18 cellular contexts compared by ENCODE assay signal in the genomic region with DNA sequence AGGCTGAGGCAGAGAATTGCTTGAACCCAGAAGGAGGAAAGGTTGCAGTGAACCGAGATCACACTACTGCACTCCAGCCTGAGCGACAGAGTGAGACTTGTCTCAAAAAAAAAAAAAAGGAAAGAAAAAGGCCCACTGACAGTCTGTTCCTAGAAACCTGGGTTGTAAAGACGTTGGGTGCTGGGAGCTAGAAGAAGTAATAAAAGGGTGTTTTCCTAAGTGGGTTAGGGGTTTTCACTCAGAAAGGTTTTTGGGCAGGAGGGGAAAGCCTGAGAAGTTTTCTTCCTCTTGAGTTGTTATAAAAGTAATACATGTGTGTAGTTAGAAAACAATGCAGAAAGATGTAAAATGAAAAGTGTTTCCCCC. TPM values are rescaled to one million over a fixed set of nuclear protein-coding genes. Genes with fewer than 3 reads are reported as not detected.
A peak's percentile ranks its signal among the peaks of the same experiment; 100 is the strongest.
DNase-seq lines count a peak whose midpoint lies in the region; FAIRE-seq and TF ChIP-seq lines count a peak whose summit lies in the region.
"Had no signal": no experiment of that assay in that cellular context is flagged by ENCODE, and none has a peak within 500 bp of the region (broad histone marks: within the 10 kb centered on the region; RNA-seq: fewer than 3 reads in every experiment).

No MANE protein-coding gene starts in this region.

- no peaks in the 10 kb centered on the region for H3K27me3 ChIP-seq in H9 (ENCODE audit: insufficient read depth, low read length)
- H3K27me3 ChIP-seq: gastroesophageal sphincter, ovary had no signal

- FAIRE-seq in GM12892 (lab: Jason Lieb, UNC), result no peak

- H3K18ac ChIP-seq in H9 (ENCODE audit: insufficient read length, low read depth, low read length), result no peak overlapping the region

- no peaks in the 10 kb centered on the region for H3K79me1 ChIP-seq in H9 (ENCODE audit: insufficient read depth, low read depth, low read length, poor library complexity, severe bottlenecking)

- no peak overlapping the region for H2BK12ac ChIP-seq in H9 (ENCODE audit: insufficient read length, low read depth, low read length)

- no peak overlapping the region for H4K5ac ChIP-seq in H9 (ENCODE audit: insufficient read length, low read depth, low read length)

- no peaks in the 10 kb centered on the region for H4K20me1 ChIP-seq in H9 (ENCODE audit: control insufficient read depth, insufficient read depth, insufficient read length)

- H3K4ac ChIP-seq in H9 (ENCODE audit: low read depth, low read length), result no peak overlapping the region

- H3T11ph ChIP-seq in H9 (ENCODE audit: low read length), result no peak overlapping the region

- peaks cover 6% of the 10 kb centered on the region for H3K36me3 Mint-ChIP-seq in T-helper 1 cell treated with Interleukin-12 subunit alpha and Interleukin-12 subunit beta and Interleukin-4 antibody, amounts not matched to agents 30 μg/mL and 1 μg/mL, for 36 hours (ENCODE audit: low read depth)
- H3K36me3 Mint-ChIP-seq in H9 (ENCODE audit: insufficient read depth in 1 of 3, low read depth in 3 of 3) (peaks cover 0 to 15% (median 9%) of the 10 kb centered on the region in 3 experiments; a peak in 5 of 7 replicates), nephron progenitor cell (ENCODE audit: low read depth) (no peaks in the 10 kb centered on the region), Calu3 (ENCODE audit: insufficient read depth, unreplicated experiment) (peaks cover 20% of the 10 kb centered on the region)
- no peaks in the 10 kb centered on the region for H3K36me3 Mint-ChIP-seq in activated T-helper 2 cell treated with anti-CD3 and anti-CD28 coated beads, Interferon-gamma antibody, Interleukin-2, Interleukin-4, amounts not matched to agents 10 μg/mL and 5 μg/mL and 100 μg/mL, durations not matched to agents 14 hours and 24 hours and 36 hours (ENCODE audit: low read depth)

- peaks cover 3% of the 10 kb centered on the region; the same call in 1 of the 2 replicates for H3K4me1 ChIP-seq in H9 (ENCODE audit: insufficient read depth, low read length)

- no peak overlapping the region for H4K8ac ChIP-seq in H9 (replicated peaks; ENCODE audit: insufficient read length, low read depth, low read length)

- H3K4me2 ChIP-seq in H9 (ENCODE audit: insufficient read depth, insufficient read length, low read length), result no peak overlapping the region

- no peak overlapping the region for H2BK120ac ChIP-seq in H9 (ENCODE audit: low read depth, low read length, poor library complexity, severe bottlenecking)

- H4K91ac ChIP-seq in H9 (ENCODE audit: insufficient read length, low read depth, low read length), result no peak overlapping the region

- H3K4me3 Mint-ChIP-seq in T-helper 1 cell treated with Interleukin-12 subunit alpha and Interleukin-12 subunit beta and Interleukin-4 antibody, amounts not matched to agents 30 μg/mL and 1 μg/mL, for 36 hours, result peak overlapping the region; percentile 95
- H3K4me3 Mint-ChIP-seq in H9 (peak overlapping the region; percentile 83 to 87; a peak in 4 of 5 replicates), nephron progenitor cell (peak overlapping the region; percentile 91), Calu3 (ENCODE audit: low read depth, unreplicated experiment) (no peak overlapping the region)
- peak overlapping the region; percentile 91 for H3K4me3 Mint-ChIP-seq in activated T-helper 2 cell treated with anti-CD3 and anti-CD28 coated beads, Interferon-gamma antibody, Interleukin-2, Interleukin-4, amounts not matched to agents 10 μg/mL and 5 μg/mL and 100 μg/mL, durations not matched to agents 14 hours and 24 hours and 36 hours (ENCODE audit: low read depth)

- no peak overlapping the region for H3K23ac ChIP-seq in H9 (ENCODE audit: insufficient read length, low read depth, low read length)

- H3K27ac ChIP-seq in H9 (ENCODE audit: insufficient read length, low read depth, low read length), result no peak overlapping the region
- H3K27ac ChIP-seq: ovary had no signal

- H3K14ac ChIP-seq in H9 (ENCODE audit: insufficient read depth, low read length), result no peak overlapping the region

- H3K9ac ChIP-seq in H9 (ENCODE audit: extremely low read depth, insufficient read length, low read length), result no peak overlapping the region

- WGBS in H9 (ENCODE audit: extremely low coverage, insufficient read length, low lambda C conversion rate), result no CpG with 5 or more reads among the region's 3 CpGs

- no peak overlapping the region for H2AK5ac ChIP-seq in H9 (ENCODE audit: insufficient read length, low read length)

- peaks cover 51% of the 10 kb centered on the region for H3K4me1 Mint-ChIP-seq in T-helper 1 cell treated with Interleukin-12 subunit alpha and Interleukin-12 subunit beta and Interleukin-4 antibody, amounts not matched to agents 30 μg/mL and 1 μg/mL, for 36 hours (ENCODE audit: low read depth)
- H3K4me1 Mint-ChIP-seq in H9 (peaks cover 20 to 34% of the 10 kb centered on the region in 2 experiments), nephron progenitor cell (peaks cover 35% of the 10 kb centered on the region), Calu3 (ENCODE audit: low read depth, unreplicated experiment) (peaks cover 17% of the 10 kb centered on the region)
- H3K4me1 Mint-ChIP-seq in activated T-helper 2 cell treated with anti-CD3 and anti-CD28 coated beads, Interferon-gamma antibody, Interleukin-2, Interleukin-4, amounts not matched to agents 10 μg/mL and 5 μg/mL and 100 μg/mL, durations not matched to agents 14 hours and 24 hours and 36 hours (ENCODE audit: low read depth), result peaks cover 50% of the 10 kb centered on the region

- no peak overlapping the region for H2AFZ ChIP-seq in H9 (ENCODE audit: low read length)

- no peak overlapping the region for H3K56ac ChIP-seq in H9 (ENCODE audit: insufficient read length, low read depth, low read length)

- TF ChIP-seq CTCF in H9 (conservative IDR thresholded peaks at IDR 0.05) (no peak), nephron progenitor cell (IDR thresholded peaks at IDR 0.05) (no peak), Calu3 (IDR thresholded peaks at IDR 0.05; ENCODE audit: unreplicated experiment) (no peak)

- H3K9me3 Mint-ChIP-seq in T-helper 1 cell treated with Interleukin-12 subunit alpha and Interleukin-12 subunit beta and Interleukin-4 antibody, amounts not matched to agents 30 μg/mL and 1 μg/mL, for 36 hours, result no peaks in the 10 kb centered on the region
- H3K9me3 Mint-ChIP-seq in H9 (peaks cover 0 to 5% of the 10 kb centered on the region in 2 experiments; a peak in 2 of 5 replicates), nephron progenitor cell (no peaks in the 10 kb centered on the region), Calu3 (ENCODE audit: low read depth, unreplicated experiment) (no peaks in the 10 kb centered on the region)
- no peaks in the 10 kb centered on the region for H3K9me3 Mint-ChIP-seq in activated T-helper 2 cell treated with anti-CD3 and anti-CD28 coated beads, Interferon-gamma antibody, Interleukin-2, Interleukin-4, amounts not matched to agents 10 μg/mL and 5 μg/mL and 100 μg/mL, durations not matched to agents 14 hours and 24 hours and 36 hours
- H3K9me3 Mint-ChIP-seq: HFFc6 had no signal

- no peaks in the 10 kb centered on the region for H3K79me2 ChIP-seq in H9 (ENCODE audit: insufficient read depth, low read length)

- DNase-seq in T-helper 1 cell (no peak), H9 (no peak), nephron progenitor cell (no peak), Calu3 (no peak), GM12892 (ENCODE audit: insufficient read length) (no peak), retina (no peak)
- no peak for DNase-seq in activated T-helper 2 cell treated with anti-CD3 and anti-CD28 coated beads, Interferon-gamma antibody, Interleukin-2, Interleukin-4, amounts not matched to agents 10 μg/mL and 5 μg/mL and 100 μg/mL, durations not matched to agents 14 hours and 24 hours and 36 hours (ENCODE audit: low spot score)
- DNase-seq: HFFc6; mammary epithelial cell; NK-92 treated with Interleukin-12 subunit alpha and Interleukin-12 subunit beta, amount 100 ng/mL, for 24 hours; ovary; substantia nigra; WERI-Rb-1 had no signal

- no peak overlapping the region for H2BK15ac ChIP-seq in H9 (ENCODE audit: low read depth, low read length)

- H3K27me3 Mint-ChIP-seq in T-helper 1 cell treated with Interleukin-12 subunit alpha and Interleukin-12 subunit beta and Interleukin-4 antibody, amounts not matched to agents 30 μg/mL and 1 μg/mL, for 36 hours (ENCODE audit: low read depth), result no peaks in the 10 kb centered on the region
- H3K27me3 Mint-ChIP-seq in H9 (ENCODE audit: low read depth) (no peaks in the 10 kb centered on the region), nephron progenitor cell (ENCODE audit: low read depth, poor library complexity) (no peaks in the 10 kb centered on the region), Calu3 (ENCODE audit: unreplicated experiment) (no peaks in the 10 kb centered on the region)
- H3K27me3 Mint-ChIP-seq in activated T-helper 2 cell treated with anti-CD3 and anti-CD28 coated beads, Interferon-gamma antibody, Interleukin-2, Interleukin-4, amounts not matched to agents 10 μg/mL and 5 μg/mL and 100 μg/mL, durations not matched to agents 14 hours and 24 hours and 36 hours (ENCODE audit: low read depth), result no peaks in the 10 kb centered on the region

- no TSS peak for BruUV-seq in Calu3 (replicated peaks; lab: Mats Ljungman, UMichigan)

- H2BK5ac ChIP-seq in H9 (ENCODE audit: insufficient read length, low read length), result no peak overlapping the region

- peaks cover 5% of the 10 kb centered on the region for H3K23me2 ChIP-seq in H9 (ENCODE audit: insufficient read length, low read depth, low read length, poor library complexity, severe bottlenecking)

- H3K9me3 ChIP-seq in H9 (ENCODE audit: control insufficient read depth, low read depth, low read length), result no peaks in the 10 kb centered on the region
- H3K9me3 ChIP-seq: gastroesophageal sphincter, ovary had no signal

- peak overlapping the region; percentile 99 for H3K27ac Mint-ChIP-seq in T-helper 1 cell treated with Interleukin-12 subunit alpha and Interleukin-12 subunit beta and Interleukin-4 antibody, amounts not matched to agents 30 μg/mL and 1 μg/mL, for 36 hours
- no peak overlapping the region for H3K27ac Mint-ChIP-seq in H9
- peak overlapping the region; percentile 100 for H3K27ac Mint-ChIP-seq in activated T-helper 2 cell treated with anti-CD3 and anti-CD28 coated beads, Interferon-gamma antibody, Interleukin-2, Interleukin-4, amounts not matched to agents 10 μg/mL and 5 μg/mL and 100 μg/mL, durations not matched to agents 14 hours and 24 hours and 36 hours
- H3K27ac Mint-ChIP-seq in nephron progenitor cell, result no peak overlapping the region
- no peak overlapping the region for H3K27ac Mint-ChIP-seq in Calu3 (ENCODE audit: unreplicated experiment)

- H2BK20ac ChIP-seq in H9 (ENCODE audit: low read depth, low read length, poor library complexity, severe bottlenecking), result no peak overlapping the region

- intact Hi-C loops in activated T-helper 2 cell treated with anti-CD3 and anti-CD28 coated beads, Interferon-gamma antibody, Interleukin-2, Interleukin-4, amounts not matched to agents 10 μg/mL and 5 μg/mL and 100 μg/mL, durations not matched to agents 14 hours and 24 hours and 36 hours (cut with micrococcal nuclease), result loop anchor here (10.0 kb wide), 1 partner anchor 682 kb away; no protein-coding TSS in a partner anchor
- intact Hi-C loops in Calu3 (cut with micrococcal nuclease; ENCODE audit: unreplicated experiment), result no loop called here

- CTCF ChIA-PET in Calu3 (lab: Charles Lee), result interaction anchor here (0.6 kb wide), 1 partner anchor 494 kb away, joined by 3 read pairs; no protein-coding TSS in a partner anchor

- no peak for TF ChIP-seq POLR2A in GM12892 (IDR thresholded peaks at IDR 0.05; ENCODE audit: low read depth, low read length)

RNA-seq across cellular contexts. Expression of gene CELA3A, which starts 25.4 kb away (rescaled TPM):
- total RNA-seq in H9 (2021) (not detected in 2 replicates), Calu3 (2022) (not detected in 2 replicates)
- total RNA-seq in activated T-helper 2 cell treated with anti-CD3 and anti-CD28 coated beads, Interferon-gamma antibody, Interleukin-2, Interleukin-4, amounts not matched to agents 10 μg/mL and 5 μg/mL and 100 μg/mL, durations not matched to agents 14 hours and 24 hours and 36 hours, result not detected in 2 replicates
- not detected for polyA plus RNA-seq in GM12892 (2012; ENCODE audit: missing spikeins)
- total RNA-seq: A172, cardiac septum, gastroesophageal sphincter, HFFc6, mammary epithelial cell, smooth muscle cell had no signal
- polyA plus RNA-seq: mammary epithelial cell, smooth muscle cell had no signal

RNA-seq across cellular contexts. Expression of gene CDC42, which starts 25.6 kb away (rescaled TPM):
- total RNA-seq in H9 (2021), result 178 and 197 TPM in 2 replicates
- 342 and 350 TPM in 2 replicates for total RNA-seq in activated T-helper 2 cell treated with anti-CD3 and anti-CD28 coated beads, Interferon-gamma antibody, Interleukin-2, Interleukin-4, amounts not matched to agents 10 μg/mL and 5 μg/mL and 100 μg/mL, durations not matched to agents 14 hours and 24 hours and 36 hours
- 194 and 204 TPM in 2 replicates for total RNA-seq in Calu3 (2022)
- polyA plus RNA-seq in GM12892 (2012; ENCODE audit: missing spikeins), result 324 TPM

RNA-seq across cellular contexts. Expression of gene CELA3B, which starts 50.1 kb away (rescaled TPM):
- not detected in 2 replicates for total RNA-seq in H9 (2021)
- not detected in 2 replicates for total RNA-seq in activated T-helper 2 cell treated with anti-CD3 and anti-CD28 coated beads, Interferon-gamma antibody, Interleukin-2, Interleukin-4, amounts not matched to agents 10 μg/mL and 5 μg/mL and 100 μg/mL, durations not matched to agents 14 hours and 24 hours and 36 hours
- total RNA-seq in Calu3 (2022), result not detected in 2 replicates
- not detected for polyA plus RNA-seq in GM12892 (2012; ENCODE audit: missing spikeins)
- total RNA-seq: A172, cardiac septum, gastroesophageal sphincter, HFFc6, mammary epithelial cell, smooth muscle cell had no signal
- polyA plus RNA-seq: mammary epithelial cell, ovary, smooth muscle cell had no signal

Comparison
In these comparisons a context has a peak if more than half of its experiments do, and no peak if none do; other contexts are left out.
1. H3K27ac Mint-ChIP-seq: peak in T-helper 1 cell treated with Interleukin-12 subunit alpha and Interleukin-12 subunit beta and Interleukin-4 antibody, amounts not matched to agents 30 μg/mL and 1 μg/mL, for 36 hours (single experiment) and activated T-helper 2 cell treated with anti-CD3 and anti-CD28 coated beads, Interferon-gamma antibody, Interleukin-2, Interleukin-4, amounts not matched to agents 10 μg/mL and 5 μg/mL and 100 μg/mL, durations not matched to agents 14 hours and 24 hours and 36 hours (single experiment); none in H9 (0 of 3), nephron progenitor cell (single experiment) and Calu3 (single experiment).